ENCODE assay signal across 25 cellular contexts in the genomic region with DNA sequence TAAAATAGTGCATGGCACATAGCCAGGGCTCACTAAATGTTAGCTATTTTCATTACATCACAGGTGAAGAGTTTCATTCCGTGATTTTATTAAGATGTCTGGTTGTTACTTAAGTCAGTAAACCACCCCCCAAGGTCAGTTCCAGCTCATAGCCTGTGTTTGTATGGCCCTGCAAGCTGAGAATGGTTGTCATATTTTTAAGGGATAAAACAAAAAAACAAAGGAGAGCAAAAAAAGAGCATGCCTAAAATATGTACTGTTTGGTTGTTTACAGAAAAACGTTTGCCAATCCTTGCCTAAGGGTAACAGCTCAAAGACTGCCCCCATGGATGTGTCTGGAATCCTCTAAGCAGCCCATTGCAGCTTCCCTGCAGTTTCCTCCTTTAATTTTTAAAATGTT.
"Had no signal": no experiment of that assay in that cellular context is flagged by ENCODE, and none has a peak within 500 bp of the region (broad histone marks: within the 10 kb centered on the region; RNA-seq: fewer than 3 reads in every experiment).

No MANE protein-coding gene starts in this region.

- H3K36me3 ChIP-seq: colonic mucosa, esophagus muscularis mucosa, esophagus squamous epithelium, gastrocnemius medialis, gastroesophageal sphincter, heart left ventricle, heart right ventricle had no signal

- H3K27me3 ChIP-seq: colonic mucosa, esophagus muscularis mucosa, esophagus squamous epithelium, foreskin keratinocyte, gastrocnemius medialis had no signal

- H3K27me3 Mint-ChIP-seq: dendritic cell treated with granulocyte-macrophage colony-stimulating factor and Interleukin-4, amounts not matched to agents 40 ng/mL and 50 ng/mL, for 4 days; effector memory CD8-positive, alpha-beta T cell had no signal

- H3K4me3 ChIP-seq: colonic mucosa, coronary artery, dorsolateral prefrontal cortex, esophagus muscularis mucosa, esophagus squamous epithelium, gastrocnemius medialis, gastroesophageal sphincter, heart left ventricle, heart right ventricle had no signal

- H3K4me3 Mint-ChIP-seq: dendritic cell treated with granulocyte-macrophage colony-stimulating factor and Interleukin-4, amounts not matched to agents 40 ng/mL and 50 ng/mL, for 4 days; effector memory CD8-positive, alpha-beta T cell; endodermal cell had no signal

- ATAC-seq: effector memory CD8-positive, alpha-beta T cell; esophagus mucosa; foreskin keratinocyte; gastrocnemius medialis; gastroesophageal sphincter; heart left ventricle; heart right ventricle had no signal

- H3K27ac ChIP-seq: colonic mucosa, coronary artery, dorsolateral prefrontal cortex, epithelial cell of prostate, esophagus muscularis mucosa, esophagus squamous epithelium, foreskin keratinocyte, gastrocnemius medialis, gastroesophageal sphincter, heart left ventricle, heart right ventricle had no signal

- H3K9me3 Mint-ChIP-seq: dendritic cell treated with granulocyte-macrophage colony-stimulating factor and Interleukin-4, amounts not matched to agents 40 ng/mL and 50 ng/mL, for 4 days; effector memory CD8-positive, alpha-beta T cell; endodermal cell had no signal

- H3K4me1 ChIP-seq: colonic mucosa, esophagus squamous epithelium, foreskin keratinocyte, gastrocnemius medialis, gastroesophageal sphincter, heart left ventricle, heart right ventricle had no signal

- DNase-seq: colonic mucosa; cortex of kidney; dermis blood vessel endothelial cell; dorsolateral prefrontal cortex; effector CD4-positive, alpha-beta T cell; effector CD8-positive, alpha-beta T cell; effector memory CD4-positive, alpha-beta T cell; effector memory CD8-positive, alpha-beta T cell; endodermal cell; erythroblast; esophagus squamous epithelium; foreskin fibroblast; foreskin keratinocyte; foreskin melanocyte; gastrocnemius medialis; glutamatergic neuron; head of caudate nucleus; heart left ventricle; heart right ventricle had no signal

- H3K27ac Mint-ChIP-seq: dendritic cell treated with granulocyte-macrophage colony-stimulating factor and Interleukin-4, amounts not matched to agents 40 ng/mL and 50 ng/mL, for 4 days; effector memory CD8-positive, alpha-beta T cell; endodermal cell had no signal

- H3K9me3 ChIP-seq: colonic mucosa, esophagus muscularis mucosa, esophagus squamous epithelium, gastrocnemius medialis, gastroesophageal sphincter, heart left ventricle, heart right ventricle had no signal
